In the genomic region with DNA sequence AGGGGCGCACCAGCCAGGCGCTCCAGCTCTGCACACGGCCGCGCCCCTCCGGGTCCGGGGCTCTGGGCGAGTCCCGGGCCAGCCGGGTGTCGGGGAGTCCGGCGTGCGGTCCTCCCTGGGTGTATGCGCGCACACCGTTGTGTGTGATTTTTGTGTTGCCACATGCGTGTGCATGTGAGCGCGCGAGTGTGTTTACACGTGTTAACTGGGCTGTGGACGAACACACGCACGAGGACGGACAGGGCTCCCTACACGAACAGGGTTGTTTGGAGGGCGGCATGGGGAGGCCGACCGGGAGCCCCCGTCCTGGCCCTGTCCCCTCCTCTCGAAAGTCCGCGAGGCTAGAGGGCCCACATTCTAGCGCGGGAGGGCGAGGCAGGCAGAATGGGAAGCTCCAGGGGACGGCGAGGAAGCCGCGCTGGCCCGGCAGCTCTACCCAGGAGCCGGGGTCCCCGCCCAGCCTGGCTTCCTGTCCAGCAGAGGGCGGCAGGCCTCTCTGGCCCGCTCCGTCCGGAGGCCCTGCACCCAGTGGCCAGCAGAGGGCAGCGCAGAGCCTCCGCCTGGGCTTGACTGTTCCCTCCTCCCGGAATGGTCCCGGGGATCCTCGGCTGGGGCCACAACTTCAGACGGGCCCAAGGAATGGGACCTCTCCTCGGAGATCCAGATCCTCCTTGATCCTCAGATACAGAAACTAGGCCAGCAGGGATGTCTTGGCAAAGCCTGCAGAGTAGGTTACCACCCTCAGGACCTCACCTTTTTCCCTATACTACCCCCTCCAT, we compare ENCODE assay signal across 7 cellular contexts. TPM values are rescaled to one million over a fixed set of nuclear protein-coding genes. Genes with fewer than 3 reads are reported as not detected.
DNase-seq lines count a peak whose midpoint lies in the region; ATAC-seq and TF ChIP-seq lines count a peak whose summit lies in the region.

No MANE protein-coding gene starts in this region.

- peak overlapping the region; percentile 25 to 48 (median 38) for H3K4me3 ChIP-seq in right lobe of liver

- H3K4me1 ChIP-seq in right lobe of liver: peaks cover 0 to 11% (median 2%) of the 10 kb centered on the region in 4 donors

- TF ChIP-seq CTCF in GM12874 (IDR thresholded peaks at IDR 0.05; ENCODE audit: insufficient read depth, low read depth, low read length) (peak; percentile 100), right lobe of liver (IDR thresholded peaks at IDR 0.05) (peak; percentile 98 to 100 (median 100))

- DNase-seq in NCI-H446 treated with DMSO at 0.1 percent for 48 hours (lab: John Stamatoyannopoulos, UW): peak; percentile 24
- peak; percentile 44 for DNase-seq in activated CD4-positive, alpha-beta T cell treated with anti-CD3 and anti-CD28 coated beads, Interleukin-2, amount 50 U/mL, for 1 hour
- DNase-seq in dermis microvascular lymphatic vessel endothelial cell (ENCODE audit: low read depth in 2 of 2): peak; percentile 54 to 84
- DNase-seq in right lobe of liver: peak; percentile 90
- peak; percentile 71 to 78 for DNase-seq in stimulated activated CD4-positive, alpha-beta T cell treated with anti-CD3 and anti-CD28 coated beads, Interleukin-2, amount 100 ng/mL, for 48 hours

- no peak for TF ChIP-seq POLR2A in right lobe of liver (IDR thresholded peaks at IDR 0.05)

- intact Hi-C loops in right lobe of liver (cut with DNase I): loop anchor here in 1 of 2 donors (10.0 kb wide), 1 partner anchor 191 kb away; no protein-coding TSS in a partner anchor

- H3K27me3 ChIP-seq in right lobe of liver: peaks cover 0 to 20% of the 10 kb centered on the region in 2 donors

- H3K9me3 ChIP-seq in right lobe of liver: no peaks in the 10 kb centered on the region

- H3K36me3 ChIP-seq in right lobe of liver: no peaks in the 10 kb centered on the region

- no peak overlapping the region for H3K27ac ChIP-seq in right lobe of liver

- 10% methylated on average over 2 of the region's 55 CpGs for WGBS in right lobe of liver (ENCODE audit: insufficient coverage, low coverage, low lambda C conversion rate, missing lambda C conversion rate)

- peak; percentile 64 for ATAC-seq in HG02981 (IDR thresholded peaks at IDR 0.05; ENCODE audit: unreplicated experiment)
- ATAC-seq in right lobe of liver: peak; percentile 97 to 99 (median 98)

RNA-seq across cellular contexts. Expression of a gene that starts 0.6 kb away (rescaled TPM):
- total RNA-seq in dermis microvascular lymphatic vessel endothelial cell (0.13 TPM in 2 replicates), right lobe of liver (1 to 10 TPM in 1 of 6 experiments, under 1 TPM in 5; 0.31 to 1.2 (median 0.39) TPM)

Comparison
In these comparisons a context has a peak if more than half of its experiments do, and no peak if none do; other contexts are left out.
1. DNase-seq: peak in every context shown above with its lines; median percentile 90 in right lobe of liver; 74 in stimulated activated CD4-positive, alpha-beta T cell treated with anti-CD3 and anti-CD28 coated beads, Interleukin-2, amount 100 ng/mL, for 48 hours; 69 in dermis microvascular lymphatic vessel endothelial cell; 44 in activated CD4-positive, alpha-beta T cell treated with anti-CD3 and anti-CD28 coated beads, Interleukin-2, amount 50 U/mL, for 1 hour; 24 in NCI-H446 treated with DMSO at 0.1 percent for 48 hours.